In the genomic region with DNA sequence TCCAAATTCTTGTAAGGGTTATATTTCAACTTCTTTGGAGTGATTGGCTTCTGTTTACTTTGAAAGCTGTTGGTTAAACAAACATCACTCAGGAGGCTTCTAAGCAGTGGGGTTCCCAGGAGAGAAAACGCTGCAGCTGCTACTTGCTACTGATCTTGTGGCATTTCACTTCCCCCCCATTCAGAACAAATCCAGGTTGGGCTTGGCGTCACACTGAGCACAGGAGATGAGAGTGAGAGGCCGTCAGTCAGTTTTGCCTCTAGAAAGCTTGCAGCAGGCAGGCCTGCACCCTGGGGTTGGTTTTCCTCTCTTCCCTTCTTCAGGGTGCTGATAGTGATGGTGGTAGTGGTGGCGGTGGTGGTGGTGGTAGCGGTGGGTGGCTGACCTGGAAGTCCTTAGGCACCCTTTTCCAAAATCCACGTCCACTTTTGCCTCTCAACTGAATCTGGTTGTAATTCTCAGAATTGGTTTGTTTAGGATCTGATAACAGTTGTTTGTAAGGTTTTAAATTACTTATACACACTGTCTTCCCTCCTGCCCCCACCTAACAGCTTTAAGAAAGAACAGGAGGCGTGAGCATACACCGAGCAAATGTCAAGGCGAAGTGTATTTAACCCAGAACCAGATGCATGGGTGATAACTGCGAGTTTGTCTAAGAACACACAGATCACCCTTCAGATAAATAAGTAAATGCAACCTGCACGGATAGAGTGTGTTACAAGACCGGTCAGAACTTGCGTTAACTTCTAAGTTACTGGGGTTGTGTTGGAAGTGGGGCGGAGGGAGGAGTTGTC, we compare ENCODE assay signal across 12 cellular contexts. TPM values are rescaled to one million over a fixed set of nuclear protein-coding genes. Genes with fewer than 3 reads are reported as not detected.
DNase-seq lines count a peak whose midpoint lies in the region; ATAC-seq and TF ChIP-seq lines count a peak whose summit lies in the region.
"Had no signal": no experiment of that assay in that cellular context is flagged by ENCODE, and none has a peak within 500 bp of the region (broad histone marks: within the 10 kb centered on the region; RNA-seq: fewer than 3 reads in every experiment).

No MANE protein-coding gene starts in this region.

- ATAC-seq in heart right ventricle (no peak), upper lobe of right lung (no peak), GM21360 (IDR thresholded peaks at IDR 0.05; ENCODE audit: unreplicated experiment) (no peak), HG02642 (IDR thresholded peaks at IDR 0.05; ENCODE audit: poor library complexity, unreplicated experiment) (no peak)

- no peak for TF ChIP-seq CTCF in heart right ventricle (IDR thresholded peaks at IDR 0.05)
- no peak for TF ChIP-seq CTCF in right atrium auricular region (IDR thresholded peaks at IDR 0.05)
- TF ChIP-seq CTCF in upper lobe of right lung (IDR thresholded peaks at IDR 0.05) = no peak

- H3K27me3 ChIP-seq in heart right ventricle (peaks cover 5 to 100% (median 75%) of the 10 kb centered on the region in 7 donors), right atrium auricular region (peaks cover 0 to 16% of the 10 kb centered on the region in 2 donors), upper lobe of right lung (peaks cover 87% of the 10 kb centered on the region)

- no peaks in the 10 kb centered on the region for H3K36me3 ChIP-seq in heart right ventricle
- no peaks in the 10 kb centered on the region for H3K36me3 ChIP-seq in right atrium auricular region
- H3K36me3 ChIP-seq in upper lobe of right lung = no peaks in the 10 kb centered on the region

- peak overlapping the region in 6 of 10 donors; percentile 23 to 69 (median 33) for H3K4me3 ChIP-seq in heart right ventricle
- peak overlapping the region in 1 of 2 donors; percentile 65 for H3K4me3 ChIP-seq in right atrium auricular region
- H3K4me3 ChIP-seq in iPS-18c (ENCODE audit: insufficient read depth, low read depth, low read length) = peak overlapping the region; percentile 47; the same call in 1 of the 2 replicates
- H3K4me3 ChIP-seq in upper lobe of right lung = no peak overlapping the region

- peak overlapping the region in 1 of 10 donors; percentile 42 for H3K27ac ChIP-seq in heart right ventricle
- H3K27ac ChIP-seq in right atrium auricular region = peak overlapping the region in 1 of 2 donors; percentile 90
- no peak overlapping the region for H3K27ac ChIP-seq in upper lobe of right lung

- DNase-seq in heart right ventricle (no peak), right atrium auricular region (ENCODE audit: low spot score) (no peak), NCI-H510A (lab: John Stamatoyannopoulos, UW) (peak; percentile 85), ACHN (no peak), upper lobe of right lung (no peak)
- DNase-seq: activated CD8-positive, alpha-beta T cell treated with anti-CD3 and anti-CD28 coated beads, Interleukin-2, amount 10 ng/mL, durations not matched to agents 7 days and 5 days; stimulated activated CD4-positive, alpha-beta T cell treated with anti-CD3 and anti-CD28 coated beads, Interleukin-4, amount 100 ng/mL, for 1 hour had no signal

- whole genome bisulfite sequencing in heart right ventricle, 2 donors = 58 to 60% methylated on average over 14 of the region's 14 CpGs

- in situ Hi-C loops in ACHN (cut with HindIII; ENCODE audit: low pct_ligation_motif_present, low pct_unique_long_range_greater_than_20kb, low sequenced_read_pairs) = no loop called here

- intact Hi-C loops in heart right ventricle (cut with DNase I) = loop anchor here (2.0 to 10.0 kb wide), 11 partner anchors 48 to 612 kb away; no protein-coding TSS in a partner anchor
- intact Hi-C loops in upper lobe of right lung (cut with DNase I) = no loop called here

- H3K9me3 ChIP-seq in heart right ventricle (no peaks in the 10 kb centered on the region), right atrium auricular region (no peaks in the 10 kb centered on the region), iPS-18c (ENCODE audit: control insufficient read depth, insufficient read depth, low read length) (no peaks in the 10 kb centered on the region), upper lobe of right lung (no peaks in the 10 kb centered on the region)

- H3K4me1 ChIP-seq in heart right ventricle (peaks cover 0 to 55% (median 23%) of the 10 kb centered on the region in 9 donors), right atrium auricular region (peaks cover 0 to 48% of the 10 kb centered on the region in 2 donors), upper lobe of right lung (peaks cover 17% of the 10 kb centered on the region)

RNA-seq across cellular contexts. Expression of a gene that starts 3.2 kb away (rescaled TPM):
- 100 to 1,000 TPM in 8 of 10 donors, 10 to 100 TPM in 2; 52.6 to 132 (median 116) TPM for total RNA-seq in heart right ventricle
- polyA plus RNA-seq in heart right ventricle = 10 to 100 TPM in 1 of 2 donors, 1 to 10 TPM in 1; 2.5 to 10.2 TPM
- total RNA-seq in right atrium auricular region = 10 to 100 TPM; 39.7 to 46.5 TPM
- total RNA-seq in upper lobe of right lung = 14.1 TPM
- total RNA-seq: activated CD8-positive, alpha-beta T cell treated with anti-CD3 and anti-CD28 coated beads, Interleukin-2, amount 10 ng/mL, durations not matched to agents 7 days and 5 days; natural killer cell treated with Interleukin-12 subunit alpha and Interleukin-12 subunit beta and Interleukin-15 and Interleukin-18, amount 100 ng/mL, for 72 hours; T-helper 1 cell treated with Interleukin-12 subunit alpha and Interleukin-12 subunit beta and Interleukin-4 antibody, amounts not matched to agents 30 ng/mL and 1 ng/mL, for 36 hours had no signal
